ENCODE assay signal across 1 cellular context in the genomic region with DNA sequence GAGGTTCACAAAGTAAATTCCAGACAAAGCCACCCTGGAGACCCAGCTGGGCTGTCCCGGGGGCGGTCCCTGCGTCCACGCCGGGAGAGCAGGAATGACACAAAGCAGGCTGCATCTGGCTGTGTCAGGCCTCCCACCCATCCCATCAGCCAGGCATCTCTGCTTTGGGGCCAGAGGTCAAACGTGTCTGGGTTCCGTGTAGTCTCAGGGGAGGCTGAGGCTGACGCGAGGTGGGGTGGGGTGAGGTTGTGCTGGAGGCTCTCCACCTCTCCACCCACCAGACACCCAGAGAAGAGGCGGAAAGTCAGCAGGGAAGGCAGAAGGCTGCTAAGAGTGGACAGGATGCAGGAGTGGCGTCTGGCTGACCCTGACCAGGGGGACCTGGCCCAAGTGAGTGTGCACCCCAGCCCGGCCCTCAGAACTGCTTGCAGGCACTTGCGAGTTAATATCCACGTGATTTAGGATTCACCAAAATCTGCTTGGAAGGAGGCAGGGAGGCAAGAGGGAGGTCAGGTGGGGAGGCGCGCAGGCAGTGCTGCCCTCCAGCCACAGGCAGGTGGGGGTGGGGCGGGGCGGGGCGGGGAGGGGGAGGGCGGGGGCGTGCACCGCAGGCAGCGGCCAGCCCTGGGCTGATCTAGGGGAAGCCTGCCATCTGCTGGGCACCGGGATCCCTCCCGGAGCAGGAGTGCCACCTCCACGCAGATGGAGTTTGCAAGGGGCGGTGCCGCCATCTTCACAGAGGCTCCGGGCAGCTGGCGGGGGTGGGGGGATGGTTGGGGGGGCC.
TF ChIP-seq lines count a peak whose summit lies in the region.

No MANE protein-coding gene starts in this region.

TF ChIP-seq in HepG2, 621 proteins besides CTCF, POLR2A, EP300 and RAD21 (continued from another document and continues in another):
- TF ChIP-seq, protein P1, sequence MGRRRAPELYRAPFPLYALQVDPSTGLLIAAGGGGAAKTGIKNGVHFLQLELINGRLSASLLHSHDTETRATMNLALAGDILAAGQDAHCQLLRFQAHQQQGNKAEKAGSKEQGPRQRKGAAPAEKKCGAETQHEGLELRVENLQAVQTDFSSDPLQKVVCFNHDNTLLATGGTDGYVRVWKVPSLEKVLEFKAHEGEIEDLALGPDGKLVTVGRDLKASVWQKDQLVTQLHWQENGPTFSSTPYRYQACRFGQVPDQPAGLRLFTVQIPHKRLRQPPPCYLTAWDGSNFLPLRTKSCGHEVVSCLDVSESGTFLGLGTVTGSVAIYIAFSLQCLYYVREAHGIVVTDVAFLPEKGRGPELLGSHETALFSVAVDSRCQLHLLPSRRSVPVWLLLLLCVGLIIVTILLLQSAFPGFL (CRISPR knock-in tag; IDR thresholded peaks at IDR 0.05), result no peak
- TF ChIP-seq FOSL1 (CRISPR knock-in tag; IDR thresholded peaks at IDR 0.05; ENCODE audit: borderline replicate concordance) (no peak), MNT (IDR thresholded peaks at IDR 0.05) (no peak), RFX5 (IDR thresholded peaks at IDR 0.05; ENCODE audit: low read depth, low read length) (no peak), ZNF143 (CRISPR knock-in tag; IDR thresholded peaks at IDR 0.05) (no peak), ZNF644 (CRISPR knock-in tag; IDR thresholded peaks at IDR 0.05; ENCODE audit: low read depth) (no peak), CAMTA2 (CRISPR knock-in tag; IDR thresholded peaks at IDR 0.05; ENCODE audit: borderline replicate concordance) (no peak), ZBTB38 (CRISPR knock-in tag; IDR thresholded peaks at IDR 0.05) (no peak; the same call in 1 of the 2 replicates), FOXP1 (IDR thresholded peaks at IDR 0.05) (no peak), FOXP1 (CRISPR knock-in tag; IDR thresholded peaks at IDR 0.05) (no peak), ZZZ3 (CRISPR knock-in tag; IDR thresholded peaks at IDR 0.05; ENCODE audit: borderline replicate concordance) (no peak), ADNP (CRISPR knock-in tag; IDR thresholded peaks at IDR 0.05) (no peak), MIER3 (CRISPR knock-in tag; IDR thresholded peaks at IDR 0.05; ENCODE audit: borderline replicate concordance) (no peak), ATF6 (CRISPR knock-in tag; conservative IDR thresholded peaks at IDR 0.05) (no peak), TEF (CRISPR knock-in tag; IDR thresholded peaks at IDR 0.05) (no peak), FOXM1 (CRISPR knock-in tag; IDR thresholded peaks at IDR 0.05) (no peak), NR1H2 (CRISPR knock-in tag; IDR thresholded peaks at IDR 0.05; ENCODE audit: borderline replicate concordance, low read depth) (no peak), TFDP2 (CRISPR knock-in tag; IDR thresholded peaks at IDR 0.05) (0 out of 2 replicates have a peak, but pooled peaks have one; percentile 18), SIN3B (IDR thresholded peaks at IDR 0.05; ENCODE audit: low read length) (no peak), PCBP1 (IDR thresholded peaks at IDR 0.05; ENCODE audit: borderline replicate concordance, low read depth, low read length) (0 out of 2 replicates have a peak, but pooled peaks have one; percentile 89), ZNF569 (CRISPR knock-in tag; IDR thresholded peaks at IDR 0.05; ENCODE audit: borderline replicate concordance) (no peak), TEAD3 (CRISPR knock-in tag; optimal IDR thresholded peaks at IDR 0.05; ENCODE audit: borderline replicate concordance) (peak; percentile 38), EEA1 (CRISPR knock-in tag; IDR thresholded peaks at IDR 0.05; ENCODE audit: borderline replicate concordance) (peak; percentile 54; the same call in 1 of the 2 replicates), ZNF570 (CRISPR knock-in tag; IDR thresholded peaks at IDR 0.05; ENCODE audit: borderline replicate concordance) (no peak), ZC3H13 (CRISPR knock-in tag; IDR thresholded peaks at IDR 0.05) (no peak), ZNF776 (CRISPR knock-in tag; IDR thresholded peaks at IDR 0.05) (no peak), ZNF142 (CRISPR knock-in tag; IDR thresholded peaks at IDR 0.05) (no peak), MTERF4 (CRISPR knock-in tag; IDR thresholded peaks at IDR 0.05) (peak; percentile 76; the same call in 1 of the 2 replicates), ELF1 (CRISPR knock-in tag; IDR thresholded peaks at IDR 0.05) (no peak), ZNF329 (CRISPR knock-in tag; IDR thresholded peaks at IDR 0.05; ENCODE audit: low read depth) (no peak), NPAS2 (CRISPR knock-in tag; IDR thresholded peaks at IDR 0.05; ENCODE audit: borderline replicate concordance) (no peak), MIXL1 (CRISPR knock-in tag; IDR thresholded peaks at IDR 0.05) (no peak), FOXO4 (CRISPR knock-in tag; conservative IDR thresholded peaks at IDR 0.05) (no peak), MED8 (CRISPR knock-in tag; IDR thresholded peaks at IDR 0.05; ENCODE audit: insufficient replicate concordance) (no peak), RBM22 (optimal IDR thresholded peaks at IDR 0.05; ENCODE audit: low read length) (no peak), ZSCAN29 (CRISPR knock-in tag; conservative IDR thresholded peaks at IDR 0.05) (no peak), KAT2B (IDR thresholded peaks at IDR 0.05; ENCODE audit: borderline replicate concordance, low read depth, low read length) (no peak), PRMT3 (CRISPR knock-in tag; IDR thresholded peaks at IDR 0.05; ENCODE audit: borderline replicate concordance, low read depth) (no peak), ZKSCAN1 (IDR thresholded peaks at IDR 0.05; ENCODE audit: low read length) (no peak; the same call in 1 of the 2 replicates), ZNF674 (CRISPR knock-in tag; IDR thresholded peaks at IDR 0.05; ENCODE audit: low read depth) (no peak)
- TF ChIP-seq, protein P2, sequence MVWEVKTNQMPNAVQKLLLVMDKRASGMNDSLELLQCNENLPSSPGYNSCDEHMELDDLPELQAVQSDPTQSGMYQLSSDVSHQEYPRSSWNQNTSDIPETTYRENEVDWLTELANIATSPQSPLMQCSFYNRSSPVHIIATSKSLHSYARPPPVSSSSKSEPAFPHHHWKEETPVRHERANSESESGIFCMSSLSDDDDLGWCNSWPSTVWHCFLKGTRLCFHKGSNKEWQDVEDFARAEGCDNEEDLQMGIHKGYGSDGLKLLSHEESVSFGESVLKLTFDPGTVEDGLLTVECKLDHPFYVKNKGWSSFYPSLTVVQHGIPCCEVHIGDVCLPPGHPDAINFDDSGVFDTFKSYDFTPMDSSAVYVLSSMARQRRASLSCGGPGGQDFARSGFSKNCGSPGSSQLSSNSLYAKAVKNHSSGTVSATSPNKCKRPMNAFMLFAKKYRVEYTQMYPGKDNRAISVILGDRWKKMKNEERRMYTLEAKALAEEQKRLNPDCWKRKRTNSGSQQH (CRISPR knock-in tag; IDR thresholded peaks at IDR 0.05; ENCODE audit: low read depth), result peak; percentile 16
- TF ChIP-seq, protein P3, sequence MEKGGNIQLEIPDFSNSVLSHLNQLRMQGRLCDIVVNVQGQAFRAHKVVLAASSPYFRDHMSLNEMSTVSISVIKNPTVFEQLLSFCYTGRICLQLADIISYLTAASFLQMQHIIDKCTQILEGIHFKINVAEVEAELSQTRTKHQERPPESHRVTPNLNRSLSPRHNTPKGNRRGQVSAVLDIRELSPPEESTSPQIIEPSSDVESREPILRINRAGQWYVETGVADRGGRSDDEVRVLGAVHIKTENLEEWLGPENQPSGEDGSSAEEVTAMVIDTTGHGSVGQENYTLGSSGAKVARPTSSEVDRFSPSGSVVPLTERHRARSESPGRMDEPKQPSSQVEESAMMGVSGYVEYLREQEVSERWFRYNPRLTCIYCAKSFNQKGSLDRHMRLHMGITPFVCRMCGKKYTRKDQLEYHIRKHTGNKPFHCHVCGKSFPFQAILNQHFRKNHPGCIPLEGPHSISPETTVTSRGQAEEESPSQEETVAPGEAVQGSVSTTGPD (CRISPR knock-in tag; IDR thresholded peaks at IDR 0.05), result no peak
